ENCODE assay signal across 8 cellular contexts in genomic region chr2:237691908-237692600, GRCh38.
A peak's percentile ranks its signal among the peaks of the same experiment; 100 is the strongest.
DNase-seq lines count a peak whose midpoint lies in the region; ATAC-seq and TF ChIP-seq lines count a peak whose summit lies in the region.

No MANE protein-coding gene starts in this region.

- TF ChIP-seq CTCF in Calu3 (IDR thresholded peaks at IDR 0.05; ENCODE audit: unreplicated experiment) (no peak), Peyer's patch (IDR thresholded peaks at IDR 0.05) (peak in 2 of 6 experiments; percentile 11 to 31), fibroblast of mammary gland (conservative IDR thresholded peaks at IDR 0.05; ENCODE audit: control insufficient read depth, insufficient read depth, low read depth, low read length) (no peak), nephron (IDR thresholded peaks at IDR 0.05; ENCODE audit: unreplicated experiment in 3 of 3) (no peak)

- H3K36me3 Mint-ChIP-seq in Calu3 (ENCODE audit: insufficient read depth, unreplicated experiment) = peaks cover 56% of the 10 kb centered on the region
- peaks cover 10% of the 10 kb centered on the region for H3K36me3 Mint-ChIP-seq in activated T-helper 1 cell treated with anti-CD3 and anti-CD28 coated beads, Interleukin-12 subunit alpha, Interleukin-12 subunit beta, Interleukin-2, Interleukin-4 antibody, amounts not matched to agents 30 ng/mL and 10 ng/mL and 1 ng/mL, durations not matched to agents 14 hours and 24 hours and 36 hours (ENCODE audit: low read depth)
- no peaks in the 10 kb centered on the region for H3K36me3 Mint-ChIP-seq in nephron (ENCODE audit: low read depth)

- H3K4me3 Mint-ChIP-seq in Calu3 (ENCODE audit: low read depth, unreplicated experiment) (peak overlapping the region; percentile 84), nephron (peak overlapping the region; percentile 68 to 82 (median 79))
- peak overlapping the region; percentile 99 for H3K4me3 Mint-ChIP-seq in activated T-helper 1 cell treated with anti-CD3 and anti-CD28 coated beads, Interleukin-12 subunit alpha, Interleukin-12 subunit beta, Interleukin-2, Interleukin-4 antibody, amounts not matched to agents 30 ng/mL and 10 ng/mL and 1 ng/mL, durations not matched to agents 14 hours and 24 hours and 36 hours

- DNase-seq in Calu3 (peak; percentile 98), HuH-7 (ENCODE audit: low spot score) (peak; percentile 89), Peyer's patch (peak; percentile 97 to 99 (median 99)), fibroblast of mammary gland (ENCODE audit: low read depth) (peak; percentile 77)
- DNase-seq in activated T-helper 1 cell treated with anti-CD3 and anti-CD28 coated beads, Interleukin-12 subunit alpha, Interleukin-12 subunit beta, Interleukin-2, Interleukin-4 antibody, amounts not matched to agents 30 ng/mL and 10 ng/mL and 1 ng/mL, durations not matched to agents 14 hours and 24 hours and 36 hours (ENCODE audit: low spot score) = peak; percentile 91

- H3K27ac Mint-ChIP-seq in Calu3 (ENCODE audit: unreplicated experiment) = peak overlapping the region; percentile 91
- H3K27ac Mint-ChIP-seq in activated T-helper 1 cell treated with anti-CD3 and anti-CD28 coated beads, Interleukin-12 subunit alpha, Interleukin-12 subunit beta, Interleukin-2, Interleukin-4 antibody, amounts not matched to agents 30 ng/mL and 10 ng/mL and 1 ng/mL, durations not matched to agents 14 hours and 24 hours and 36 hours = peak overlapping the region; percentile 98
- no peak overlapping the region for H3K27ac Mint-ChIP-seq in nephron

- H3K27me3 ChIP-seq in Peyer's patch (no peaks in the 10 kb centered on the region), stomach smooth muscle (ENCODE audit: control insufficient read depth in 1 of 2, insufficient read depth in 2 of 2, low read length in 2 of 2) (no peaks in the 10 kb centered on the region)

- H3K4me3 ChIP-seq in Peyer's patch = peak overlapping the region; percentile 88 to 97 (median 94)
- H3K4me3 ChIP-seq in fibroblast of mammary gland (ENCODE audit: control insufficient read depth, low read depth, low read length) = peak overlapping the region; percentile 73
- H3K4me3 ChIP-seq in stomach smooth muscle (ENCODE audit: low read length in 2 of 2) = peak overlapping the region; percentile 84 to 91

- H3K36me3 ChIP-seq in Peyer's patch (no peaks in the 10 kb centered on the region), stomach smooth muscle (ENCODE audit: control insufficient read depth in 2 of 2, insufficient read depth in 2 of 2, low read length in 2 of 2) (no peaks in the 10 kb centered on the region)

- peak; percentile 43 for ATAC-seq in GM21390 (IDR thresholded peaks at IDR 0.05; ENCODE audit: unreplicated experiment)

- H3K27ac ChIP-seq in Peyer's patch (peak overlapping the region; percentile 97 to 99 (median 98)), stomach smooth muscle (ENCODE audit: low read length) (peak overlapping the region; percentile 89)

- H3K4me1 Mint-ChIP-seq in Calu3 (ENCODE audit: low read depth, unreplicated experiment) (peaks cover 64% of the 10 kb centered on the region), nephron (peaks cover 49% of the 10 kb centered on the region)
- peaks cover 67% of the 10 kb centered on the region for H3K4me1 Mint-ChIP-seq in activated T-helper 1 cell treated with anti-CD3 and anti-CD28 coated beads, Interleukin-12 subunit alpha, Interleukin-12 subunit beta, Interleukin-2, Interleukin-4 antibody, amounts not matched to agents 30 ng/mL and 10 ng/mL and 1 ng/mL, durations not matched to agents 14 hours and 24 hours and 36 hours (ENCODE audit: low read depth)

- BruUV-seq in Calu3 (replicated peaks; lab: Mats Ljungman, UMichigan) = no TSS peak

- H3K4me1 ChIP-seq in Peyer's patch = peaks cover 0 to 72% (median 22%) of the 10 kb centered on the region in 4 donors
- peaks cover 72% of the 10 kb centered on the region for H3K4me1 ChIP-seq in stomach smooth muscle (ENCODE audit: control insufficient read depth, insufficient read depth, low read length)

- CTCF ChIA-PET in Calu3 (lab: Charles Lee) = interaction anchor here (1.2 kb wide), 1 partner anchor 21 kb away, joined by 4 read pairs; no protein-coding TSS in a partner anchor

- H3K9ac ChIP-seq in stomach smooth muscle (ENCODE audit: low read length in 2 of 2) = peak overlapping the region; percentile 90

- H3K9me3 ChIP-seq in Peyer's patch = no peaks in the 10 kb centered on the region
- H3K9me3 ChIP-seq in stomach smooth muscle (ENCODE audit: control insufficient read depth in 2 of 2, low read length in 2 of 2) = no peaks in the 10 kb centered on the region

- peak; percentile 86 to 98 for TF ChIP-seq POLR2A in Peyer's patch (IDR thresholded peaks at IDR 0.05)

- intact Hi-C loops in Calu3 (cut with micrococcal nuclease; ENCODE audit: unreplicated experiment) = no loop called here
- intact Hi-C loops in activated T-helper 1 cell treated with anti-CD3 and anti-CD28 coated beads, Interleukin-12 subunit alpha, Interleukin-12 subunit beta, Interleukin-2, Interleukin-4 antibody, amounts not matched to agents 30 ng/mL and 10 ng/mL and 1 ng/mL, durations not matched to agents 14 hours and 24 hours and 36 hours (cut with micrococcal nuclease) = loop anchor here (1.0 to 5.0 kb wide), 5 partner anchors 8 to 595 kb away; partner anchors contain the start of genes PER2, SCLY and UBE2F

- H3K27me3 Mint-ChIP-seq in Calu3 (ENCODE audit: unreplicated experiment) (no peaks in the 10 kb centered on the region), nephron (ENCODE audit: low read depth) (peaks cover 30% of the 10 kb centered on the region)
- H3K27me3 Mint-ChIP-seq in activated T-helper 1 cell treated with anti-CD3 and anti-CD28 coated beads, Interleukin-12 subunit alpha, Interleukin-12 subunit beta, Interleukin-2, Interleukin-4 antibody, amounts not matched to agents 30 ng/mL and 10 ng/mL and 1 ng/mL, durations not matched to agents 14 hours and 24 hours and 36 hours (ENCODE audit: insufficient read depth) = no peaks in the 10 kb centered on the region

- H3K9me3 Mint-ChIP-seq in Calu3 (ENCODE audit: low read depth, unreplicated experiment) (no peaks in the 10 kb centered on the region), nephron (no peaks in the 10 kb centered on the region)
- H3K9me3 Mint-ChIP-seq in activated T-helper 1 cell treated with anti-CD3 and anti-CD28 coated beads, Interleukin-12 subunit alpha, Interleukin-12 subunit beta, Interleukin-2, Interleukin-4 antibody, amounts not matched to agents 30 ng/mL and 10 ng/mL and 1 ng/mL, durations not matched to agents 14 hours and 24 hours and 36 hours = no peaks in the 10 kb centered on the region

Comparison
In these comparisons a context has a peak if more than half of its experiments do, and no peak if none do; other contexts are left out.
1. Peak in every context shown above with its lines: DNase-seq, ATAC-seq, H3K4me3 ChIP-seq and H3K27ac ChIP-seq.
2. H3K27ac Mint-ChIP-seq: peak in Calu3 (single experiment) and activated T-helper 1 cell treated with anti-CD3 and anti-CD28 coated beads, Interleukin-12 subunit alpha, Interleukin-12 subunit beta, Interleukin-2, Interleukin-4 antibody, amounts not matched to agents 30 ng/mL and 10 ng/mL and 1 ng/mL, durations not matched to agents 14 hours and 24 hours and 36 hours (single experiment); none in nephron (0 of 3).